In genomic region chr15:77494073-77494472, GRCh38 we compare ENCODE assay signal across 16 cellular contexts.
"Had no signal": no experiment of that assay in that cellular context is flagged by ENCODE, and none has a peak within 500 bp of the region (broad histone marks: within the 10 kb centered on the region; RNA-seq: fewer than 3 reads in every experiment).

No MANE protein-coding gene starts in this region.

- H3K36me3 ChIP-seq: adrenal gland, breast epithelium, neutrophil, sigmoid colon, tibial artery had no signal

- H3K9me3 Mint-ChIP-seq: activated naive CD4-positive, alpha-beta T cell treated with anti-CD3 and anti-CD28 coated beads, Interleukin-2, amount 50 U/mL, for 72 hours; natural killer cell had no signal

- H3K9me3 ChIP-seq: adrenal gland, breast epithelium, neutrophil, sigmoid colon, tibial artery had no signal

- DNase-seq: activated CD4-positive, alpha-beta T cell treated with anti-CD3 and anti-CD28 coated beads, Interleukin-2, amount 50 U/mL, for 48 hours; activated CD4-positive, CD25-positive, alpha-beta regulatory T cell treated with anti-CD3 and anti-CD28 coated beads, Interleukin-2, amount 50 U/mL, for 72 hours; activated gamma-delta T cell treated with Interleukin-2 at 50 U/mL for 16 hours; adrenal gland; cerebellar nuclear complex; erythroblast; mesendoderm; natural killer cell; sigmoid colon; stimulated activated naive CD4-positive, alpha-beta T cell; substantia nigra; tibial artery had no signal

- H3K4me3 ChIP-seq: adrenal gland, breast epithelium, sigmoid colon, tibial artery had no signal

- H3K27ac ChIP-seq: adrenal gland, breast epithelium, parathyroid adenoma, tibial artery had no signal

- H3K4me3 Mint-ChIP-seq: natural killer cell had no signal

- H3K27me3 ChIP-seq: adrenal gland, breast epithelium, neutrophil, sigmoid colon, tibial artery had no signal

- H3K36me3 Mint-ChIP-seq: activated naive CD4-positive, alpha-beta T cell treated with anti-CD3 and anti-CD28 coated beads, Interleukin-2, amount 50 U/mL, for 72 hours had no signal
